1 cellular context compared by ENCODE assay signal in genomic region chr12:91778091-91778819, GRCh38.
TF ChIP-seq lines count a peak whose summit lies in the region.

No MANE protein-coding gene starts in this region.

TF ChIP-seq in WTC11, 78 proteins besides CTCF, POLR2A, EP300 and RAD21 (continued from another document):
- TF ChIP-seq, protein P1, sequence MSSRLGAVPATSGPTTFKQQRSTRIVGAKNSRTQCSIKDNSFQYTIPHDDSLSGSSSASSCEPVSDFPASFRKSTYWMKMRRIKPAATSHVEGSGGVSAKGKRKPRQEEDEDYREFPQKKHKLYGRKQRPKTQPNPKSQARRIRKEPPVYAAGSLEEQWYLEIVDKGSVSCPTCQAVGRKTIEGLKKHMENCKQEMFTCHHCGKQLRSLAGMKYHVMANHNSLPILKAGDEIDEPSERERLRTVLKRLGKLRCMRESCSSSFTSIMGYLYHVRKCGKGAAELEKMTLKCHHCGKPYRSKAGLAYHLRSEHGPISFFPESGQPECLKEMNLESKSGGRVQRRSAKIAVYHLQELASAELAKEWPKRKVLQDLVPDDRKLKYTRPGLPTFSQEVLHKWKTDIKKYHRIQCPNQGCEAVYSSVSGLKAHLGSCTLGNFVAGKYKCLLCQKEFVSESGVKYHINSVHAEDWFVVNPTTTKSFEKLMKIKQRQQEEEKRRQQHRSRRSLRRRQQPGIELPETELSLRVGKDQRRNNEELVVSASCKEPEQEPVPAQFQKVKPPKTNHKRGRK (CRISPR knock-in tag; IDR thresholded peaks at IDR 0.05; ENCODE audit: borderline replicate concordance): no peak
- TF ChIP-seq ZNF532 (CRISPR knock-in tag; IDR thresholded peaks at IDR 0.05; ENCODE audit: borderline replicate concordance) (no peak), RORB (CRISPR knock-in tag; IDR thresholded peaks at IDR 0.05) (no peak), NFATC4 (CRISPR knock-in tag; IDR thresholded peaks at IDR 0.05) (no peak), TEAD1 (CRISPR knock-in tag; IDR thresholded peaks at IDR 0.05) (no peak), NFE2L1 (CRISPR knock-in tag; IDR thresholded peaks at IDR 0.05) (no peak), FOXJ3 (CRISPR knock-in tag; IDR thresholded peaks at IDR 0.05; ENCODE audit: borderline replicate concordance) (no peak), ETV6 (CRISPR knock-in tag; IDR thresholded peaks at IDR 0.05) (no peak), FOXP1 (CRISPR knock-in tag; IDR thresholded peaks at IDR 0.05; ENCODE audit: borderline replicate concordance) (no peak)
- TF ChIP-seq, protein P2, sequence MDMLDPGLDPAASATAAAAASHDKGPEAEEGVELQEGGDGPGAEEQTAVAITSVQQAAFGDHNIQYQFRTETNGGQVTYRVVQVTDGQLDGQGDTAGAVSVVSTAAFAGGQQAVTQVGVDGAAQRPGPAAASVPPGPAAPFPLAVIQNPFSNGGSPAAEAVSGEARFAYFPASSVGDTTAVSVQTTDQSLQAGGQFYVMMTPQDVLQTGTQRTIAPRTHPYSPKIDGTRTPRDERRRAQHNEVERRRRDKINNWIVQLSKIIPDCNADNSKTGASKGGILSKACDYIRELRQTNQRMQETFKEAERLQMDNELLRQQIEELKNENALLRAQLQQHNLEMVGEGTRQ (CRISPR knock-in tag; IDR thresholded peaks at IDR 0.05): no peak
